In the genomic region with DNA sequence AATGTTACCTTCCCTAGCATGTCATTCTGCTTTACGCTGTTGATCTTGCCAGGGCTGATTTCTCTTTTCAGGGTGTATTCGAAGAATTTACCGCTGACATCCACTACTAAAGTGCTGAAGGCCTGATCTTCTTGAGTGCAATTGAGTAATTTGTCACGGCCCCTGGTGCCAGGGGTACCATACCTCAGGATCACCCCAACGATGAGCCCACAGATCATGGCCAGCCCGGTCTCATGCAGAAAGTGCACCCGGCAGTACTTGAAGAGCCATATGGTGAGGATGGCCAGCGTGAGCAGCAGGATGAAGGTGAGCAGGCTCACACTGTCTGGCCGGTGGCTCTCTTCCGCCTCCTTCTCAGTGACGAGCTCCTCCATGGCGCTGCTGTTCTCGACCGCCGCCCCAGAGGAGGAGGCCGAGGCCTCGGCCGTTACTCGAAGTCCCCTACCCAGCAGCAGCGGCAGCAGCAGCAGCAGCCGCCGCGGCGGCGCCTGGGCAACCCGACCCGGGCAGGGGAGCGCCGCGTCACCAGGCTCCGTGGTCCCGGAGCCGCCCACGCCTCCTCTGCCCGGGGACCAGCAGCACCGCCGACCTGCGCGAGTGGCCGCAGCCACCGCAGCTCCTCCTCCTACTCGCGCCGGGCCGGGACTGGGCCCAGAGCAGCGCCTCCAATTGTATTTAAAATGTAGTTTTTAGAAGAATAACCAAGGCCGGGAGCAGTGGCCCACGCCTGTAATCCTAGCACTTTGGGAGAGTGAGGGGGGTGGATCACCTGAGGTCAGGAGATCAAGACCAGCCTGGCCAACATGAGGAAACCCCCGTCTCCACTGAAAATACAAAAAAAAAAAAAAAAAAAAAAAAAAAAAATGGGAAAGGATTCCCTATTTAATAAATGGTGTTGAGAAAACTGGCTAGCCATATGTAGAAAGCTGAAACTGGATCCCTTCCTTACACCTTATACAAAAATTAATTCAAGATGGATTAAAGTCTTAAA, we compare ENCODE assay signal across 8 cellular contexts. TPM values are rescaled to one million over a fixed set of nuclear protein-coding genes. Genes with fewer than 3 reads are reported as not detected.
DNase-seq lines count a peak whose midpoint lies in the region; ATAC-seq and TF ChIP-seq lines count a peak whose summit lies in the region.

No MANE protein-coding gene starts in this region.

- H3K4me1 ChIP-seq in subcutaneous abdominal adipose tissue (ENCODE audit: control insufficient read depth in 5 of 5, insufficient read depth in 5 of 5, low read length in 5 of 5): peaks cover 0 to 8% (median 5%) of the 10 kb centered on the region in 5 donors

- no peaks in the 10 kb centered on the region for H3K9me3 ChIP-seq in CD4-positive, alpha-beta T cell (ENCODE audit: control insufficient read depth, low read length)
- H3K9me3 ChIP-seq in subcutaneous abdominal adipose tissue (ENCODE audit: control insufficient read depth in 5 of 5, low read length in 5 of 5): no peaks in the 10 kb centered on the region

- no peak overlapping the region for H3K27ac ChIP-seq in CD4-positive, alpha-beta T cell (ENCODE audit: low read depth, low read length)
- H3K27ac ChIP-seq in subcutaneous abdominal adipose tissue (ENCODE audit: low read depth, low read length): no peak overlapping the region

- no peaks in the 10 kb centered on the region for H3K36me3 Mint-ChIP-seq in CD4-positive, alpha-beta T cell (ENCODE audit: low read depth)
- H3K36me3 Mint-ChIP-seq in memory B cell: no peaks in the 10 kb centered on the region

- peaks cover 25% of the 10 kb centered on the region for H3K27me3 ChIP-seq in CD4-positive, alpha-beta T cell (ENCODE audit: control insufficient read depth, insufficient read depth, low read length)
- H3K27me3 ChIP-seq in H7 (ENCODE audit: control insufficient read depth, insufficient read depth, low read length) (peaks cover 6% of the 10 kb centered on the region; the same call in 1 of the 2 replicates), subcutaneous abdominal adipose tissue (ENCODE audit: control insufficient read depth in 5 of 5, insufficient read depth in 4 of 5, low read length in 5 of 5) (peaks cover 0 to 4% (median 0%) of the 10 kb centered on the region in 5 donors)

- H3K4me1 Mint-ChIP-seq in CD4-positive, alpha-beta T cell (ENCODE audit: low read depth): no peaks in the 10 kb centered on the region
- H3K4me1 Mint-ChIP-seq in memory B cell: peaks cover 3% of the 10 kb centered on the region

- CTCF ChIA-PET in CD4-positive, alpha-beta T cell (lab: Charles Lee): no interaction called here

- H3K9ac ChIP-seq in subcutaneous abdominal adipose tissue (ENCODE audit: low read length in 5 of 5): peak overlapping the region in 2 of 5 donors; percentile 21 to 39

- intact Hi-C loops in CD4-positive, alpha-beta T cell (cut with DNase I, micrococcal nuclease): no loop called here

- H3K27ac Mint-ChIP-seq in CD4-positive, alpha-beta T cell: no peak overlapping the region
- H3K27ac Mint-ChIP-seq in memory B cell: no peak overlapping the region

- peak overlapping the region; percentile 43 for H3K4me3 Mint-ChIP-seq in CD4-positive, alpha-beta T cell
- H3K4me3 Mint-ChIP-seq in memory B cell: peak overlapping the region; percentile 68

- H3K36me3 ChIP-seq in H7 (replicated peaks; ENCODE audit: control insufficient read depth, insufficient read depth, low read length) (no peaks in the 10 kb centered on the region), subcutaneous abdominal adipose tissue (ENCODE audit: control insufficient read depth in 5 of 5, insufficient read depth in 5 of 5, low read length in 5 of 5) (no peaks in the 10 kb centered on the region)

- TF ChIP-seq CTCF in CD4-positive, alpha-beta T cell (IDR thresholded peaks at IDR 0.05): no peak

- DNase-seq in CD4-positive, alpha-beta T cell: peak in 1 of 10 experiments; percentile 3
- DNase-seq in H7 (peak; percentile 89), ecto neural progenitor cell (ENCODE audit: low spot score) (peak; percentile 82), memory B cell (ENCODE audit: low spot score in 2 of 2) (no peak), NCI-H1436 (lab: John Stamatoyannopoulos, UW) (no peak), NCI-H1048 (lab: John Stamatoyannopoulos, UW) (no peak)

- peaks cover 38% of the 10 kb centered on the region for H3K27me3 Mint-ChIP-seq in CD4-positive, alpha-beta T cell
- peaks cover 21% of the 10 kb centered on the region for H3K27me3 Mint-ChIP-seq in memory B cell

- POLR2A ChIA-PET in CD4-positive, alpha-beta T cell (lab: Charles Lee): no interaction called here

- H3K4me3 ChIP-seq in H7 (ENCODE audit: insufficient read depth, low read depth, low read length) (peak overlapping the region; percentile 32), subcutaneous abdominal adipose tissue (ENCODE audit: low read depth in 1 of 5, low read length in 5 of 5) (peak overlapping the region; percentile 58 to 71 (median 65))

- no peaks in the 10 kb centered on the region for H3K9me3 Mint-ChIP-seq in CD4-positive, alpha-beta T cell
- H3K9me3 Mint-ChIP-seq in memory B cell: no peaks in the 10 kb centered on the region

- no peak for ATAC-seq in CD4-positive, alpha-beta T cell (ENCODE audit: poor library complexity)
- ATAC-seq in SK-N-SH treated with all-trans-retinoic acid at 6 μM for 48 hours (peak; percentile 73), memory B cell (ENCODE audit: low read depth) (peak; percentile 32)

TF ChIP-seq in SK-N-SH treated with all-trans-retinoic acid at 6 μM for 48 hours, 23 proteins besides CTCF, POLR2A, EP300 and RAD21 (continues in another document):
- no peak for TF ChIP-seq ZNF565 (CRISPR knock-in tag; conservative IDR thresholded peaks at IDR 0.05; ENCODE audit: low read depth)
- TF ChIP-seq, protein P1, sequence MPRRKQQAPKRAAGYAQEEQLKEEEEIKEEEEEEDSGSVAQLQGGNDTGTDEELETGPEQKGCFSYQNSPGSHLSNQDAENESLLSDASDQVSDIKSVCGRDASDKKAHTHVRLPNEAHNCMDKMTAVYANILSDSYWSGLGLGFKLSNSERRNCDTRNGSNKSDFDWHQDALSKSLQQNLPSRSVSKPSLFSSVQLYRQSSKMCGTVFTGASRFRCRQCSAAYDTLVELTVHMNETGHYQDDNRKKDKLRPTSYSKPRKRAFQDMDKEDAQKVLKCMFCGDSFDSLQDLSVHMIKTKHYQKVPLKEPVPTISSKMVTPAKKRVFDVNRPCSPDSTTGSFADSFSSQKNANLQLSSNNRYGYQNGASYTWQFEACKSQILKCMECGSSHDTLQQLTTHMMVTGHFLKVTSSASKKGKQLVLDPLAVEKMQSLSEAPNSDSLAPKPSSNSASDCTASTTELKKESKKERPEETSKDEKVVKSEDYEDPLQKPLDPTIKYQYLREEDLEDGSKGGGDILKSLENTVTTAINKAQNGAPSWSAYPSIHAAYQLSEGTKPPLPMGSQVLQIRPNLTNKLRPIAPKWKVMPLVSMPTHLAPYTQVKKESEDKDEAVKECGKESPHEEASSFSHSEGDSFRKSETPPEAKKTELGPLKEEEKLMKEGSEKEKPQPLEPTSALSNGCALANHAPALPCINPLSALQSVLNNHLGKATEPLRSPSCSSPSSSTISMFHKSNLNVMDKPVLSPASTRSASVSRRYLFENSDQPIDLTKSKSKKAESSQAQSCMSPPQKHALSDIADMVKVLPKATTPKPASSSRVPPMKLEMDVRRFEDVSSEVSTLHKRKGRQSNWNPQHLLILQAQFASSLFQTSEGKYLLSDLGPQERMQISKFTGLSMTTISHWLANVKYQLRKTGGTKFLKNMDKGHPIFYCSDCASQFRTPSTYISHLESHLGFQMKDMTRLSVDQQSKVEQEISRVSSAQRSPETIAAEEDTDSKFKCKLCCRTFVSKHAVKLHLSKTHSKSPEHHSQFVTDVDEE (CRISPR knock-in tag; IDR thresholded peaks at IDR 0.05): no peak
- TF ChIP-seq ZNF70 (CRISPR knock-in tag; IDR thresholded peaks at IDR 0.05): no peak
- TF ChIP-seq, protein P2, sequence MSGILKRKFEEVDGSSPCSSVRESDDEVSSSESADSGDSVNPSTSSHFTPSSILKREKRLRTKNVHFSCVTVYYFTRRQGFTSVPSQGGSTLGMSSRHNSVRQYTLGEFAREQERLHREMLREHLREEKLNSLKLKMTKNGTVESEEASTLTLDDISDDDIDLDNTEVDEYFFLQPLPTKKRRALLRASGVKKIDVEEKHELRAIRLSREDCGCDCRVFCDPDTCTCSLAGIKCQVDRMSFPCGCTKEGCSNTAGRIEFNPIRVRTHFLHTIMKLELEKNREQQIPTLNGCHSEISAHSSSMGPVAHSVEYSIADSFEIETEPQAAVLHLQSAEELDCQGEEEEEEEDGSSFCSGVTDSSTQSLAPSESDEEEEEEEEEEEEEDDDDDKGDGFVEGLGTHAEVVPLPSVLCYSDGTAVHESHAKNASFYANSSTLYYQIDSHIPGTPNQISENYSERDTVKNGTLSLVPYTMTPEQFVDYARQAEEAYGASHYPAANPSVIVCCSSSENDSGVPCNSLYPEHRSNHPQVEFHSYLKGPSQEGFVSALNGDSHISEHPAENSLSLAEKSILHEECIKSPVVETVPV (CRISPR knock-in tag; IDR thresholded peaks at IDR 0.05): no peak
- TF ChIP-seq, protein P3, sequence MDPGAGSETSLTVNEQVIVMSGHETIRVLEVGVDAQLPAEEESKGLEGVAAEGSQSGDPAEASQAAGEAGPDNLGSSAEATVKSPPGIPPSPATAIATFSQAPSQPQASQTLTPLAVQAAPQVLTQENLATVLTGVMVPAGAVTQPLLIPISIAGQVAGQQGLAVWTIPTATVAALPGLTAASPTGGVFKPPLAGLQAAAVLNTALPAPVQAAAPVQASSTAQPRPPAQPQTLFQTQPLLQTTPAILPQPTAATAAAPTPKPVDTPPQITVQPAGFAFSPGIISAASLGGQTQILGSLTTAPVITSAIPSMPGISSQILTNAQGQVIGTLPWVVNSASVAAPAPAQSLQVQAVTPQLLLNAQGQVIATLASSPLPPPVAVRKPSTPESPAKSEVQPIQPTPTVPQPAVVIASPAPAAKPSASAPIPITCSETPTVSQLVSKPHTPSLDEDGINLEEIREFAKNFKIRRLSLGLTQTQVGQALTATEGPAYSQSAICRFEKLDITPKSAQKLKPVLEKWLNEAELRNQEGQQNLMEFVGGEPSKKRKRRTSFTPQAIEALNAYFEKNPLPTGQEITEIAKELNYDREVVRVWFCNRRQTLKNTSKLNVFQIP (CRISPR knock-in tag; IDR thresholded peaks at IDR 0.05; ENCODE audit: borderline replicate concordance, low read depth): no peak
- TF ChIP-seq SNAI2 (CRISPR knock-in tag; IDR thresholded peaks at IDR 0.05): no peak
- TF ChIP-seq ESRRG (CRISPR knock-in tag; IDR thresholded peaks at IDR 0.05): no peak

RNA-seq across cellular contexts. Expression of gene TMPO, which starts 58.5 kb away (rescaled TPM):
- total RNA-seq in CD4-positive, alpha-beta T cell: 10 to 100 TPM; 64.1 to 73.3 TPM
- total RNA-seq in H7 (2014; rRNA removed; shearing (Covaris generic)): 223 and 268 TPM in 2 replicates

Comparison
In these comparisons a context has a peak if more than half of its experiments do, and no peak if none do; other contexts are left out.
1. DNase-seq: peak in H7 (single experiment) and ecto neural progenitor cell (single experiment); none in memory B cell (0 of 2), NCI-H1436 (single experiment) and NCI-H1048 (single experiment).